8 cellular contexts compared by ENCODE assay signal in the genomic region with DNA sequence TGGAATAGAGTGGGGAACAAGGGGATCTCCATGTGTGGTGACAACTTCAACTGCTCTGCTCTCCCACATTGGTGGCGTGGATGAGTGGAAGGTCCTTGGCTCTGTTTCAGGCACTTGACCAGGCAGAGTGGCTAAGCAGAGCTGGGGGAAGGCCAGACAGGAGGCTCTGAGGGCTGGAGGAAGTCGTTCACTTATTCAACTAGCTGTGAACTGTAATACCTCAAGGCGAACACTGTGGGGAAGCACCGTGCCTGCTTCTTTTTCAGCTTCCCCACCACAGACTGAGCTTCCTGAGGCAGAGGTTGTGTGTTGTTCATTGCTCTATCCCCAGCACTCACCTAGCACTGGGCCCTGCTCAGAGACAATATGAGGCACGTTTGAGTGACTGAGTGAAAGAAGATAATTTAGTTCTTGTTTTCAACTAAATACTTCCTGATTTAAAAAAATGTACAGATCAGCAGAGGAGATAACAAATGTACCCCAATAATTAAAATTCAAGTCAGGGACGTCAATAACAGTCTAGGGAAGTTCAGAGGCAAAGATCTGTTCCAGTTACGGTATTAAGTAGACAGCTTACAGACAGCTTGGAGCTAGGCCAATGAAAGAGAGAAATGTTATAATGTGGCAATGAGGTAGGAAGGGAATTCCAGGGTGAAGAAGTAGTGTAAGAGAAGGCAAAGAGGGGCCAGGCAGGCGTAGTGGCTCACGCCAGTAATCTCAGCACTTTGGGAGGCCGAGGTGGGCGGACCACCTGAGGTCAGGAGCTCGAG. TPM values are rescaled to one million over a fixed set of nuclear protein-coding genes. Genes with fewer than 3 reads are reported as not detected.
DNase-seq lines count a peak whose midpoint lies in the region; ATAC-seq lines count a peak whose summit lies in the region.

No MANE protein-coding gene starts in this region.

- 0 out of 22 replicates have a peak, but pooled peaks cover 0 to 9% (median 0%) of the 10 kb centered on the region in 11 experiments for H3K36me3 ChIP-seq in BLaER1 treated with 17β-estradiol and CSF1 and Interleukin-3, amounts not matched to agents 10 nM and 100 nM

- DNase-seq in MV-4-11 (lab: John Stamatoyannopoulos, UW) (peak; percentile 81), SKM-1 treated with dmso at 0.1 percent for 144 hours (lab: John Stamatoyannopoulos, UW; ENCODE audit: unreplicated experiment) (peak; percentile 80), head of caudate nucleus (peak in 40 of 42 donors; percentile 40 to 91 (median 75)), pulmonary artery endothelial cell (ENCODE audit: low read depth, low spot score) (peak; percentile 57)

- ATAC-seq in GM19467 (IDR thresholded peaks at IDR 0.05; ENCODE audit: unreplicated experiment) (peak; percentile 37), HG03520 (IDR thresholded peaks at IDR 0.05; ENCODE audit: unreplicated experiment) (no peak)

- H3K9me3 ChIP-seq in BLaER1 treated with 17β-estradiol and CSF1 and Interleukin-3, amounts not matched to agents 10 nM and 100 nM (replicated peaks in 1 of 11): no peaks in the 10 kb centered on the region

- peak overlapping the region; percentile 40 to 100 (median 60) for H3K4me2 ChIP-seq in BLaER1 treated with 17β-estradiol and CSF1 and Interleukin-3, amounts not matched to agents 10 nM and 100 nM

- H3K4me1 ChIP-seq in BLaER1 treated with 17β-estradiol and CSF1 and Interleukin-3, amounts not matched to agents 10 nM and 100 nM: peaks cover 87 to 96% (median 91%) of the 10 kb centered on the region in 10 experiments

- peaks cover 64% of the 10 kb centered on the region for H3K4me1 Mint-ChIP-seq in activated naive CD4-positive, alpha-beta T cell treated with anti-CD3 and anti-CD28 coated beads, Interleukin-2, amount 50 U/mL, for 24 hours

- intact Hi-C loops in head of caudate nucleus (cut with DNase I): loop anchor here (5.0 kb wide), 1 partner anchor 37 kb away; a partner anchor contains a TSS

- peak overlapping the region; percentile 33 to 99 (median 55); a peak in 21 of 22 replicates for H3K27ac ChIP-seq in BLaER1 treated with 17β-estradiol and CSF1 and Interleukin-3, amounts not matched to agents 10 nM and 100 nM

- H3K9ac ChIP-seq in BLaER1 treated with 17β-estradiol and CSF1 and Interleukin-3, amounts not matched to agents 10 nM and 100 nM: peak overlapping the region; percentile 0 to 52 (median 42); a peak in 15 of 22 replicates

- H3K27ac Mint-ChIP-seq in activated naive CD4-positive, alpha-beta T cell treated with anti-CD3 and anti-CD28 coated beads, Interleukin-2, amount 50 U/mL, for 24 hours: peak overlapping the region; percentile 94

- peaks cover 0 to 5% (median 0%) of the 10 kb centered on the region in 11 experiments; a peak in 4 of 22 replicates for H4K20me1 ChIP-seq in BLaER1 treated with 17β-estradiol and CSF1 and Interleukin-3, amounts not matched to agents 10 nM and 100 nM

- no peaks in the 10 kb centered on the region for H3K36me3 Mint-ChIP-seq in activated naive CD4-positive, alpha-beta T cell treated with anti-CD3 and anti-CD28 coated beads, Interleukin-2, amount 50 U/mL, for 24 hours

- no peaks in the 10 kb centered on the region for H3K9me3 Mint-ChIP-seq in activated naive CD4-positive, alpha-beta T cell treated with anti-CD3 and anti-CD28 coated beads, Interleukin-2, amount 50 U/mL, for 24 hours

- no peak overlapping the region for H3K4me3 Mint-ChIP-seq in activated naive CD4-positive, alpha-beta T cell treated with anti-CD3 and anti-CD28 coated beads, Interleukin-2, amount 50 U/mL, for 24 hours

- no peaks in the 10 kb centered on the region for H3K27me3 ChIP-seq in BLaER1 treated with 17β-estradiol and CSF1 and Interleukin-3, amounts not matched to agents 10 nM and 100 nM

- no peak overlapping the region for H3K4me3 ChIP-seq in BLaER1 treated with 17β-estradiol and CSF1 and Interleukin-3, amounts not matched to agents 10 nM and 100 nM

- no peaks in the 10 kb centered on the region for H3K27me3 Mint-ChIP-seq in activated naive CD4-positive, alpha-beta T cell treated with anti-CD3 and anti-CD28 coated beads, Interleukin-2, amount 50 U/mL, for 24 hours

RNA-seq across cellular contexts. Expression of a gene that starts 34.7 kb away (rescaled TPM):
- 12.1 and 20.0 TPM in 2 replicates for total RNA-seq in pulmonary artery endothelial cell
